Comparison of ENCODE assay signal across 8 cellular contexts in the genomic region with DNA sequence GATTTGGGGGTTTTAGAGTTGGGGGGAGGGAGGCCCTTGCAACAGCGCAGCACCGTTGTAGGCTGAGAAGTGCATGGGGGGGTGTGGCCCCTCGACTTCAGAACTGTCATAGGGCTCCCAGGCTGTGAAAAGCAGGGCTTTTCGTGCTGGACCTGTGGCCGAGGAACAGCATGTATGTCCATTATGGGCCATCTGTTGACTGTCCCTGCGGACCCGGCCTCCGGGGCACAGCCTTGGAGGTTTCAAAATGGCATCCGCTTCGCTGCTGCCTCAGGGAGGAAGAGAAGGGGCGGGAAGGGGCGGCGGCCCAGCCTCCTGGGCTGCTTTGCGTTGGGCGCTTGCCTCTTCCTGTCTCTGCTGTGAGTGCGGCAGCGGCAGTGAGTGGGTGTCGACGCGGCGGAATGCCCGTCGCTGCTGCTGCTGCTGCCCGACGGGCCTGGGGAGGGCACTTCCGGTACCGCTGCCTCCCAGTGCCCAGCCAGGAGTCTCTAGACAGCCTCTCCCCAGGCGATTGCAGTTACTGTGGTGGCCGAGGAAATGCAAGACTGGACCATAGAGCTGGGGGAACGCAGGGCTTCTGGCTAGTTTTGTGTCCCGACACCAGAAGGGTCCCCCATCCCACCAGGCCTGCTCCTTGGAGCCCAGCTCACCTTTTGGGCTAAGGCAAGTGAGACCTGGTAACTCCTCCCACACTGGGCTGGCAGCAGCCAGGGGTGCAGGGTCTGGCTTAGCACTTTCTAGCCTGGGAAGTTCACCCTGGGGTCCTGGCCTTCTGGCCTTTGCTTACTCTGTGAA. TPM values are rescaled to one million over a fixed set of nuclear protein-coding genes. Genes with fewer than 3 reads are reported as not detected.
DNase-seq lines count a peak whose midpoint lies in the region; ATAC-seq and TF ChIP-seq lines count a peak whose summit lies in the region.

No MANE protein-coding gene starts in this region.

- CTCF ChIA-PET in HCT116 (lab: Charles Lee) = interaction anchor here (0.6 kb wide), 1 partner anchor 9 kb away, joined by 3 read pairs; no protein-coding TSS in a partner anchor

- H3K4me2 ChIP-seq in HCT116 (ENCODE audit: low read length) = peak overlapping the region; percentile 86

- H3K27ac ChIP-seq in HCT116 (ENCODE audit: low read depth, low read length) (peak overlapping the region; percentile 81), duodenal mucosa (ENCODE audit: low read depth, low read length) (peak overlapping the region; percentile 68), lung (ENCODE audit: low read depth in 1 of 2, low read length in 1 of 2) (peak overlapping the region; percentile 95 to 97)

- peak; percentile 6; the same call in 1 of the 2 replicates for ATAC-seq in HCT116
- peak; percentile 35 for ATAC-seq in lung (ENCODE audit: insufficient read depth, low FRiP score)
- no peak for ATAC-seq in HG02571 (IDR thresholded peaks at IDR 0.05; ENCODE audit: unreplicated experiment)

- H3K4me3 ChIP-seq in HCT116 (replicated peaks in 1 of 2; ENCODE audit: low read depth in 1 of 2, low read length in 2 of 2) (peak overlapping the region; percentile 80 to 89), duodenal mucosa (ENCODE audit: low read depth in 1 of 2, low read length in 2 of 2) (peak overlapping the region; percentile 89 to 91), lung (peak overlapping the region; percentile 88)

- H4K20me1 ChIP-seq in HCT116 (ENCODE audit: insufficient read depth) = 0 out of 2 replicates have a peak, but pooled peaks cover 4% of the 10 kb centered on the region

- H2AFZ ChIP-seq in HCT116 (ENCODE audit: low read depth, low read length, poor library complexity, severe bottlenecking) = no peak overlapping the region

- POLR2A ChIA-PET in HCT116 (lab: Charles Lee) = interaction anchor here (0.6 to 3.5 kb wide), 2 partner anchors 9 to 60 kb away, joined by 3 to 34 read pairs; no protein-coding TSS in a partner anchor

- H3K9me3 ChIP-seq in HCT116 (ENCODE audit: control insufficient read depth in 1 of 2, insufficient read depth in 1 of 2, low read depth in 1 of 2, low read length in 2 of 2) = no peaks in the 10 kb centered on the region
- no peaks in the 10 kb centered on the region for H3K9me3 ChIP-seq in duodenal mucosa (ENCODE audit: control insufficient read depth in 1 of 2, low read length in 2 of 2)
- H3K9me3 ChIP-seq in lung (ENCODE audit: control insufficient read depth in 2 of 2, insufficient read depth in 1 of 2, low read length in 1 of 2) = no peaks in the 10 kb centered on the region

- no peak for TF ChIP-seq POLR2A in HCT116 (IDR thresholded peaks at IDR 0.05; ENCODE audit: borderline replicate concordance, extremely low read depth, insufficient read depth, insufficient read length)

- H3K27me3 ChIP-seq in HCT116 (ENCODE audit: insufficient read depth, low read length) (no peaks in the 10 kb centered on the region), duodenal mucosa (ENCODE audit: control insufficient read depth in 1 of 2, insufficient read depth in 2 of 2, low read length in 2 of 2) (no peaks in the 10 kb centered on the region), lung (ENCODE audit: control insufficient read depth, insufficient read depth) (no peaks in the 10 kb centered on the region)

- H3K36me3 ChIP-seq in HCT116 (ENCODE audit: control insufficient read depth in 1 of 2, insufficient read depth in 2 of 2, low read length in 2 of 2) (peaks cover 0 to 5% of the 10 kb centered on the region in 2 experiments; a peak in 1 of 4 replicates), duodenal mucosa (ENCODE audit: control insufficient read depth in 1 of 2, insufficient read depth in 2 of 2, low read length in 2 of 2) (peaks cover 0 to 9% of the 10 kb centered on the region in 2 donors), lung (ENCODE audit: control insufficient read depth in 2 of 2, insufficient read depth in 2 of 2, low read length in 2 of 2) (peaks cover 0 to 5% of the 10 kb centered on the region in 2 donors)

- DNase-seq in GF-D8 (lab: John Stamatoyannopoulos, UW) (peak; percentile 73), HCT116 (ENCODE audit: low read depth, low spot score) (no peak), NCI-H526 treated with DMSO at 0.1 percent for 48 hours (lab: John Stamatoyannopoulos, UW) (peak; percentile 39), lung (ENCODE audit: low spot score) (peak; percentile 89)
- peak; percentile 87 to 90 for DNase-seq in activated CD4-positive, alpha-beta T cell treated with anti-CD3 and anti-CD28 coated beads, Interleukin-2, amount 50 U/mL, for 48 hours
- peak; percentile 66 to 74 (median 71) for DNase-seq in stimulated activated CD4-positive, alpha-beta T cell treated with anti-CD3 and anti-CD28 coated beads, TNF-alpha, amount 100 ng/mL, for 4 hours (ENCODE audit: low read depth in 3 of 3)

- H3K4me1 ChIP-seq in HCT116 (ENCODE audit: control insufficient read depth in 1 of 2, insufficient read depth in 2 of 2, low read length in 2 of 2) = peaks cover 43 to 59% of the 10 kb centered on the region in 2 experiments
- H3K4me1 ChIP-seq in duodenal mucosa (ENCODE audit: control insufficient read depth in 1 of 2, insufficient read depth in 2 of 2, low read length in 2 of 2) = peaks cover 44 to 69% of the 10 kb centered on the region in 2 donors
- peaks cover 7 to 33% of the 10 kb centered on the region in 2 donors for H3K4me1 ChIP-seq in lung (ENCODE audit: control insufficient read depth in 2 of 2, insufficient read depth in 2 of 2, low read length in 2 of 2)

- H3K9me2 ChIP-seq in HCT116 (ENCODE audit: insufficient read depth) = no peaks in the 10 kb centered on the region

- H3K9ac ChIP-seq in HCT116 (ENCODE audit: low read length) = peak overlapping the region; percentile 79
- peak overlapping the region; percentile 76 to 94 for H3K9ac ChIP-seq in duodenal mucosa (ENCODE audit: low read depth in 1 of 2, low read length in 2 of 2)

- no TSS peak for BruUV-seq in HCT116 (replicated peaks; lab: Mats Ljungman, UMichigan)

- TF ChIP-seq CTCF in HCT116 (IDR thresholded peaks at IDR 0.05 in 2 of 3, conservative IDR thresholded peaks at IDR 0.05 in 1 of 3; ENCODE audit: borderline replicate concordance in 1 of 3, insufficient read depth in 1 of 3, low read depth in 2 of 3, low read length in 2 of 3) (no peak), lung (IDR thresholded peaks at IDR 0.05; ENCODE audit: control extremely low read depth, extremely low read depth) (no peak)

- TF ChIP-seq RAD21 in HCT116 (IDR thresholded peaks at IDR 0.05; ENCODE audit: low read depth) = no peak

- peaks cover 67% of the 10 kb centered on the region for H3K79me2 ChIP-seq in HCT116 (ENCODE audit: insufficient read depth, low read length)

- RAD21 ChIA-PET in HCT116 (lab: Charles Lee; ENCODE audit: low non-redundant PET in 1 of 2, low total read pairs in 2 of 2, uncharacterized antibody in 2 of 2, unreplicated experiment in 2 of 2) = no interaction called here

- intact Hi-C loops in HCT116 (cut with micrococcal nuclease) = no loop called here

- 0 to 1% methylated on average over 31 of the region's 31 CpGs for WGBS in lung, 2 donors

TF ChIP-seq in HCT116, 20 proteins besides CTCF, POLR2A, EP300 and RAD21:
- TF ChIP-seq, protein P1, sequence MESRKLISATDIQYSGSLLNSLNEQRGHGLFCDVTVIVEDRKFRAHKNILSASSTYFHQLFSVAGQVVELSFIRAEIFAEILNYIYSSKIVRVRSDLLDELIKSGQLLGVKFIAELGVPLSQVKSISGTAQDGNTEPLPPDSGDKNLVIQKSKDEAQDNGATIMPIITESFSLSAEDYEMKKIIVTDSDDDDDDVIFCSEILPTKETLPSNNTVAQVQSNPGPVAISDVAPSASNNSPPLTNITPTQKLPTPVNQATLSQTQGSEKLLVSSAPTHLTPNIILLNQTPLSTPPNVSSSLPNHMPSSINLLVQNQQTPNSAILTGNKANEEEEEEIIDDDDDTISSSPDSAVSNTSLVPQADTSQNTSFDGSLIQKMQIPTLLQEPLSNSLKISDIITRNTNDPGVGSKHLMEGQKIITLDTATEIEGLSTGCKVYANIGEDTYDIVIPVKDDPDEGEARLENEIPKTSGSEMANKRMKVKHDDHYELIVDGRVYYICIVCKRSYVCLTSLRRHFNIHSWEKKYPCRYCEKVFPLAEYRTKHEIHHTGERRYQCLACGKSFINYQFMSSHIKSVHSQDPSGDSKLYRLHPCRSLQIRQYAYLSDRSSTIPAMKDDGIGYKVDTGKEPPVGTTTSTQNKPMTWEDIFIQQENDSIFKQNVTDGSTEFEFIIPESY (IDR thresholded peaks at IDR 0.05; ENCODE audit: extremely low read depth, insufficient replicate concordance, low read length) = no peak
- TF ChIP-seq YY1 (IDR thresholded peaks at IDR 0.05; ENCODE audit: extremely low read depth, insufficient replicate concordance, low read depth, low read length) = peak; percentile 48

RNA-seq across cellular contexts. Expression of a gene that starts 1.9 kb away (rescaled TPM):
- total RNA-seq in HCT116 (2021; ENCODE audit: unreplicated experiment) (170 TPM), lung (100 to 1,000 TPM; 224 to 332 TPM)
- 214 and 262 TPM in 2 replicates for polyA plus RNA-seq in HCT116 (2012)
- polyA plus RNA-seq in lung = 100 to 1,000 TPM; 217 to 364 TPM

RNA-seq across cellular contexts. Expression of a gene that starts 31.0 kb away (rescaled TPM):
- total RNA-seq in HCT116 (2021; ENCODE audit: unreplicated experiment) = 46.2 TPM
- 51.1 and 79.0 TPM in 2 replicates for polyA plus RNA-seq in HCT116 (2012)
- 10 to 100 TPM; 47.9 to 95.7 TPM for total RNA-seq in lung
- polyA plus RNA-seq in lung = 10 to 100 TPM; 39.6 to 75.6 TPM

RNA-seq across cellular contexts. Expression of a gene that starts 32.9 kb away (rescaled TPM):
- 3.1 TPM for total RNA-seq in HCT116 (2021; ENCODE audit: unreplicated experiment)
- 4.3 and 4.6 TPM in 2 replicates for polyA plus RNA-seq in HCT116 (2012)
- total RNA-seq in lung = 1 to 10 TPM in 1 of 2 donors, under 1 TPM in 1; 0.43 to 4.3 TPM
- under 1 TPM; 0.08 to 0.24 TPM for polyA plus RNA-seq in lung

RNA-seq across cellular contexts. Expression of a gene that starts 40.9 kb away (rescaled TPM):
- total RNA-seq in HCT116 (2021; ENCODE audit: unreplicated experiment) (not detected), lung (under 1 TPM in 1 of 2 donors, not detected in 1; 0.12 TPM)
- 0.18 and 0.41 TPM in 2 replicates for polyA plus RNA-seq in HCT116 (2012)
- under 1 TPM; 0.10 to 0.49 TPM for polyA plus RNA-seq in lung

RNA-seq across cellular contexts. Expression of a gene that starts 46.5 kb away (rescaled TPM):
- not detected for total RNA-seq in HCT116 (2021; ENCODE audit: unreplicated experiment)
- polyA plus RNA-seq in HCT116 (2012) = 0.13 and 0.30 TPM in 2 replicates
- not detected for total RNA-seq in lung
- polyA plus RNA-seq in lung = under 1 TPM; 0.05 to 0.16 TPM
